16 cellular contexts compared by ENCODE assay signal in genomic region chr7:35657125-35657524, GRCh38. TPM values are rescaled to one million over a fixed set of nuclear protein-coding genes. Genes with fewer than 3 reads are reported as not detected.
A peak's percentile ranks its signal among the peaks of the same experiment; 100 is the strongest.
DNase-seq lines count a peak whose midpoint lies in the region; ATAC-seq and TF ChIP-seq lines count a peak whose summit lies in the region.
"Had no signal": no experiment of that assay in that cellular context is flagged by ENCODE, and none has a peak within 500 bp of the region (broad histone marks: within the 10 kb centered on the region; RNA-seq: fewer than 3 reads in every experiment).

No MANE protein-coding gene starts in this region.

- intact Hi-C loops in natural killer cell (cut with micrococcal nuclease): no loop called here
- intact Hi-C loops in naive thymus-derived CD4-positive, alpha-beta T cell (cut with micrococcal nuclease): loop anchor here in 1 of 2 donors (5.0 kb wide), 1 partner anchor 35 kb away; no protein-coding TSS in a partner anchor

- no peak for DNase-seq in natural killer cell treated with Interleukin-12 subunit alpha and Interleukin-12 subunit beta and Interleukin-15 and Interleukin-18, amount 100 ng/mL, for 72 hours (ENCODE audit: low spot score)
- DNase-seq in natural killer cell: no peak
- DNase-seq in naive thymus-derived CD4-positive, alpha-beta T cell: no peak
- no peak for DNase-seq in NCI-H1092 (lab: John Stamatoyannopoulos, UW)
- no peak for DNase-seq in KBM-7
- DNase-seq: activated naive CD8-positive, alpha-beta T cell treated with anti-CD3 and anti-CD28 coated beads, Interleukin-2, amount 10 ng/mL, durations not matched to agents 7 days and 5 days; brain microvascular endothelial cell; left ventricle myocardium superior; NCI-H146; sigmoid colon; stimulated activated CD4-positive, alpha-beta T cell treated with anti-CD3 and anti-CD28 coated beads, Interleukin-1b, Interleukin-23, amount 100 ng/mL, for 48 hours had no signal

- H3K27ac Mint-ChIP-seq in natural killer cell treated with Interleukin-12 subunit alpha and Interleukin-12 subunit beta and Interleukin-15 and Interleukin-18, amount 100 ng/mL, for 72 hours: peak overlapping the region; percentile 5 to 47
- H3K27ac Mint-ChIP-seq in natural killer cell: peak overlapping the region in 1 of 2 donors; percentile 59
- peak overlapping the region; percentile 70 for H3K27ac Mint-ChIP-seq in activated naive CD8-positive, alpha-beta T cell
- H3K27ac Mint-ChIP-seq in naive thymus-derived CD4-positive, alpha-beta T cell: peak overlapping the region in 4 of 9 donors; percentile 8 to 68 (median 42)
- H3K27ac Mint-ChIP-seq: activated naive CD8-positive, alpha-beta T cell treated with anti-CD3 and anti-CD28 coated beads, Interleukin-2, amount 10 ng/mL, durations not matched to agents 7 days and 5 days; dendritic cell treated with granulocyte-macrophage colony-stimulating factor and Interleukin-4, amounts not matched to agents 40 ng/mL and 50 ng/mL, for 4 days had no signal

- no peaks in the 10 kb centered on the region for H3K27me3 ChIP-seq in naive thymus-derived CD4-positive, alpha-beta T cell (ENCODE audit: control insufficient read depth in 2 of 2, insufficient read depth in 2 of 2, low read length in 2 of 2)
- H3K27me3 ChIP-seq: brain microvascular endothelial cell, sigmoid colon had no signal

- peaks cover 0 to 15% of the 10 kb centered on the region in 2 donors for H3K4me1 ChIP-seq in naive thymus-derived CD4-positive, alpha-beta T cell (ENCODE audit: control insufficient read depth in 2 of 2, insufficient read depth in 2 of 2, low read length in 2 of 2)
- H3K4me1 ChIP-seq: HAP-1, sigmoid colon had no signal

- H3K9me3 ChIP-seq in naive thymus-derived CD4-positive, alpha-beta T cell (ENCODE audit: control insufficient read depth in 2 of 3, low read length in 3 of 3): no peaks in the 10 kb centered on the region

- POLR2A ChIA-PET in naive thymus-derived CD4-positive, alpha-beta T cell (lab: Charles Lee): no interaction called here

- in situ Hi-C loops in KBM-7 (cut with MboI; ENCODE audit: low pct_unique_long_range_greater_than_20kb, low sequenced_read_pairs): no loop called here

- ATAC-seq in natural killer cell treated with Interleukin-12 subunit alpha and Interleukin-12 subunit beta and Interleukin-15 and Interleukin-18, amount 100 ng/mL, for 72 hours: peak; percentile 65 to 75
- ATAC-seq in natural killer cell: no peak
- ATAC-seq in HG02759 (IDR thresholded peaks at IDR 0.05; ENCODE audit: unreplicated experiment): peak; percentile 54
- ATAC-seq in naive thymus-derived CD4-positive, alpha-beta T cell: no peak
- ATAC-seq in HG02588 (IDR thresholded peaks at IDR 0.05; ENCODE audit: unreplicated experiment): no peak
- ATAC-seq: left ventricle myocardium superior had no signal

- peaks cover 52 to 58% of the 10 kb centered on the region in 2 donors for H3K4me1 Mint-ChIP-seq in natural killer cell treated with Interleukin-12 subunit alpha and Interleukin-12 subunit beta and Interleukin-15 and Interleukin-18, amount 100 ng/mL, for 72 hours (ENCODE audit: low read depth in 2 of 2)
- peaks cover 63 to 67% of the 10 kb centered on the region in 2 donors for H3K4me1 Mint-ChIP-seq in natural killer cell
- peaks cover 64% of the 10 kb centered on the region for H3K4me1 Mint-ChIP-seq in activated naive CD8-positive, alpha-beta T cell (ENCODE audit: low read depth)
- peaks cover 31 to 73% (median 64%) of the 10 kb centered on the region in 7 donors for H3K4me1 Mint-ChIP-seq in naive thymus-derived CD4-positive, alpha-beta T cell

- H3K36me3 ChIP-seq in naive thymus-derived CD4-positive, alpha-beta T cell (ENCODE audit: control insufficient read depth in 2 of 3, insufficient read depth in 3 of 3, low read length in 3 of 3): peaks cover 0 to 27% (median 0%) of the 10 kb centered on the region in 3 experiments
- H3K36me3 ChIP-seq: brain microvascular endothelial cell had no signal

- H3K27ac ChIP-seq in naive thymus-derived CD4-positive, alpha-beta T cell (ENCODE audit: low read depth, low read length): no peak overlapping the region
- H3K27ac ChIP-seq: brain microvascular endothelial cell, sigmoid colon had no signal

- no peak for TF ChIP-seq CTCF in natural killer cell (IDR thresholded peaks at IDR 0.05)

- no peaks in the 10 kb centered on the region for H3K27me3 Mint-ChIP-seq in natural killer cell treated with Interleukin-12 subunit alpha and Interleukin-12 subunit beta and Interleukin-15 and Interleukin-18, amount 100 ng/mL, for 72 hours
- H3K27me3 Mint-ChIP-seq in natural killer cell (ENCODE audit: low read depth in 2 of 2): no peaks in the 10 kb centered on the region
- H3K27me3 Mint-ChIP-seq in activated naive CD8-positive, alpha-beta T cell: no peaks in the 10 kb centered on the region
- H3K27me3 Mint-ChIP-seq in naive thymus-derived CD4-positive, alpha-beta T cell: no peaks in the 10 kb centered on the region
- H3K27me3 Mint-ChIP-seq: activated naive CD8-positive, alpha-beta T cell treated with anti-CD3 and anti-CD28 coated beads, Interleukin-2, amount 10 ng/mL, durations not matched to agents 7 days and 5 days; dendritic cell treated with granulocyte-macrophage colony-stimulating factor and Interleukin-4, amounts not matched to agents 40 ng/mL and 50 ng/mL, for 4 days had no signal

- H3K36me3 Mint-ChIP-seq in natural killer cell treated with Interleukin-12 subunit alpha and Interleukin-12 subunit beta and Interleukin-15 and Interleukin-18, amount 100 ng/mL, for 72 hours: peaks cover 35% of the 10 kb centered on the region
- no peaks in the 10 kb centered on the region for H3K36me3 Mint-ChIP-seq in natural killer cell
- peaks cover 49% of the 10 kb centered on the region for H3K36me3 Mint-ChIP-seq in activated naive CD8-positive, alpha-beta T cell
- H3K36me3 Mint-ChIP-seq in naive thymus-derived CD4-positive, alpha-beta T cell: peaks cover 9 to 87% (median 75%) of the 10 kb centered on the region in 5 donors

- H3K4me3 ChIP-seq in naive thymus-derived CD4-positive, alpha-beta T cell (ENCODE audit: low read length): no peak overlapping the region
- H3K4me3 ChIP-seq: HAP-1, sigmoid colon had no signal

- peaks cover 10% of the 10 kb centered on the region for H3K9me3 Mint-ChIP-seq in natural killer cell treated with Interleukin-12 subunit alpha and Interleukin-12 subunit beta and Interleukin-15 and Interleukin-18, amount 100 ng/mL, for 72 hours
- H3K9me3 Mint-ChIP-seq in natural killer cell: peaks cover 2 to 3% of the 10 kb centered on the region in 2 donors
- peaks cover 3% of the 10 kb centered on the region for H3K9me3 Mint-ChIP-seq in activated naive CD8-positive, alpha-beta T cell (ENCODE audit: low read depth)
- H3K9me3 Mint-ChIP-seq in naive thymus-derived CD4-positive, alpha-beta T cell: peaks cover 4 to 43% (median 21%) of the 10 kb centered on the region in 11 donors

- CTCF ChIA-PET in naive thymus-derived CD4-positive, alpha-beta T cell (lab: Charles Lee): no interaction called here

- peak overlapping the region; percentile 40 for H3K4me3 Mint-ChIP-seq in natural killer cell treated with Interleukin-12 subunit alpha and Interleukin-12 subunit beta and Interleukin-15 and Interleukin-18, amount 100 ng/mL, for 72 hours
- H3K4me3 Mint-ChIP-seq in natural killer cell: no peak overlapping the region
- H3K4me3 Mint-ChIP-seq in activated naive CD8-positive, alpha-beta T cell: no peak overlapping the region
- peak overlapping the region in 2 of 10 donors; percentile 10 to 14 for H3K4me3 Mint-ChIP-seq in naive thymus-derived CD4-positive, alpha-beta T cell
- H3K4me3 Mint-ChIP-seq: activated naive CD8-positive, alpha-beta T cell treated with anti-CD3 and anti-CD28 coated beads, Interleukin-2, amount 10 ng/mL, durations not matched to agents 7 days and 5 days; dendritic cell treated with granulocyte-macrophage colony-stimulating factor and Interleukin-4, amounts not matched to agents 40 ng/mL and 50 ng/mL, for 4 days had no signal

RNA-seq across cellular contexts. Expression of gene HERPUD2, which starts 37.8 kb away (rescaled TPM):
- 10 to 100 TPM; 36.8 to 40.4 TPM for total RNA-seq in natural killer cell treated with Interleukin-12 subunit alpha and Interleukin-12 subunit beta and Interleukin-15 and Interleukin-18, amount 100 ng/mL, for 72 hours
- 100 to 1,000 TPM; 103 to 112 (median 111) TPM for total RNA-seq in natural killer cell
- total RNA-seq in naive thymus-derived CD4-positive, alpha-beta T cell: 10 to 100 TPM; 38.1 to 92.6 (median 62.4) TPM
- polyA plus RNA-seq in naive thymus-derived CD4-positive, alpha-beta T cell: 10 to 100 TPM; 68.7 to 76.8 TPM

Comparison
In these comparisons a context has a peak if more than half of its experiments do, and no peak if none do; other contexts are left out.
1. ATAC-seq: peak in natural killer cell treated with Interleukin-12 subunit alpha and Interleukin-12 subunit beta and Interleukin-15 and Interleukin-18, amount 100 ng/mL, for 72 hours (2 of 2) and HG02759 (single experiment); none in natural killer cell (0 of 3), naive thymus-derived CD4-positive, alpha-beta T cell (single experiment) and HG02588 (single experiment).